ENCODE assay signal across 15 cellular contexts in the genomic region with DNA sequence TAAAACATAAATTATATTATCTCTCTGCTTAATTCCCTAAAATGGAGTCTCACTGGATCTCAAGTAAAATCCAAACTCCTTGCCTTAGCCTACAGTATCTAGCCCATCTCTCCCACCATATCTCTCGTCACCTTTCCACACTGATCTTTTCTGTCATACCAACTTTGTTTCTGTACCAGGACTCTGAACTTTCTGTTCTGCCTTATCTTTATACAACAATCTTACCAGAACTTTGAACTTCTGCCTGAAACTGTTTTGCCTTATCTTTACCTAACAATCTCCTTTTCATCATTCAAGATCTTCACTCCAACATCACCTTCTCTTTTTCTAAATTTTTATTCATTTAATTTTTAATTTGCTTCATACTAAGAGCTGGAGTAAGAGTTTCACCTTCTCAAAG.
DNase-seq lines count a peak whose midpoint lies in the region; ATAC-seq and TF ChIP-seq lines count a peak whose summit lies in the region.
"Had no signal": no experiment of that assay in that cellular context is flagged by ENCODE, and none has a peak within 500 bp of the region (broad histone marks: within the 10 kb centered on the region; RNA-seq: fewer than 3 reads in every experiment).

No MANE protein-coding gene starts in this region.

- DNase-seq in activated CD4-positive, alpha-beta T cell treated with anti-CD3 and anti-CD28 coated beads, Interleukin-2, amount 10 ng/mL, durations not matched to agents 7 days and 5 days, result no peak
- no peak for DNase-seq in activated CD4-positive, alpha-beta T cell treated with anti-CD3 and anti-CD28 coated beads for 4 hours
- peak in 1 of 3 donors; percentile 24 for DNase-seq in CD4-positive, CD25-positive, alpha-beta regulatory T cell
- DNase-seq in colonic mucosa (no peak), NCI-H82 (lab: John Stamatoyannopoulos, UW) (no peak), globus pallidus (ENCODE audit: low spot score) (no peak)
- DNase-seq: MG63; NCI-H187; NCI-H69; NK-92 treated with Interleukin-12 subunit alpha and Interleukin-12 subunit beta, amount 100 ng/mL, for 24 hours; SHP77 treated with DMSO at 0.1 percent for 48 hours had no signal

- H3K27ac Mint-ChIP-seq in activated CD4-positive, alpha-beta T cell treated with anti-CD3 and anti-CD28 coated beads, Interleukin-2, amount 10 ng/mL, durations not matched to agents 7 days and 5 days, result peak overlapping the region; percentile 89
- peak overlapping the region; percentile 1 to 15 (median 8) for H3K27ac Mint-ChIP-seq in CD4-positive, CD25-positive, alpha-beta regulatory T cell

- H3K4me3 Mint-ChIP-seq in activated CD4-positive, alpha-beta T cell treated with anti-CD3 and anti-CD28 coated beads, Interleukin-2, amount 10 ng/mL, durations not matched to agents 7 days and 5 days, result no peak overlapping the region
- H3K4me3 Mint-ChIP-seq in CD4-positive, CD25-positive, alpha-beta regulatory T cell, result peak overlapping the region in 1 of 4 donors; percentile 24

- peaks cover 16% of the 10 kb centered on the region for H3K4me1 ChIP-seq in CD4-positive, CD25-positive, alpha-beta regulatory T cell (ENCODE audit: control insufficient read depth, insufficient read depth, low read length, poor library complexity, severe bottlenecking)
- H3K4me1 ChIP-seq in colonic mucosa, result no peaks in the 10 kb centered on the region

- H3K9me3 ChIP-seq in CD4-positive, CD25-positive, alpha-beta regulatory T cell (ENCODE audit: control insufficient read depth in 2 of 2, low read length in 2 of 2), result no peaks in the 10 kb centered on the region
- H3K9me3 ChIP-seq in KOPT-K1 (ENCODE audit: insufficient read depth, low read length, poor library complexity, severe bottlenecking) (peaks cover 21% of the 10 kb centered on the region), colonic mucosa (no peaks in the 10 kb centered on the region)
- H3K9me3 ChIP-seq: MG63 had no signal

- POLR2A ChIA-PET in activated CD4-positive, alpha-beta T cell treated with anti-CD3 and anti-CD28 coated beads, Interleukin-2, amount 10 ng/mL, durations not matched to agents 7 days and 5 days (lab: Charles Lee), result no interaction called here

- peaks cover 64% of the 10 kb centered on the region for H3K36me3 Mint-ChIP-seq in activated CD4-positive, alpha-beta T cell treated with anti-CD3 and anti-CD28 coated beads, Interleukin-2, amount 10 ng/mL, durations not matched to agents 7 days and 5 days (ENCODE audit: low read depth)
- peaks cover 15% of the 10 kb centered on the region for H3K36me3 Mint-ChIP-seq in CD4-positive, CD25-positive, alpha-beta regulatory T cell

- H3K4me1 Mint-ChIP-seq in activated CD4-positive, alpha-beta T cell treated with anti-CD3 and anti-CD28 coated beads, Interleukin-2, amount 10 ng/mL, durations not matched to agents 7 days and 5 days, result peaks cover 50% of the 10 kb centered on the region
- peaks cover 24 to 36% (median 30%) of the 10 kb centered on the region in 4 donors for H3K4me1 Mint-ChIP-seq in CD4-positive, CD25-positive, alpha-beta regulatory T cell

- TF ChIP-seq CTCF in colonic mucosa (IDR thresholded peaks at IDR 0.05), result no peak

- CTCF ChIA-PET in activated CD4-positive, alpha-beta T cell treated with anti-CD3 and anti-CD28 coated beads, Interleukin-2, amount 10 ng/mL, durations not matched to agents 7 days and 5 days (lab: Charles Lee), result no interaction called here

- ATAC-seq in CD4-positive, CD25-positive, alpha-beta regulatory T cell (ENCODE audit: low read depth in 2 of 2), result no peak
- no peak for ATAC-seq in GM18517 (IDR thresholded peaks at IDR 0.05; ENCODE audit: unreplicated experiment)

- H3K27me3 Mint-ChIP-seq in activated CD4-positive, alpha-beta T cell treated with anti-CD3 and anti-CD28 coated beads, Interleukin-2, amount 10 ng/mL, durations not matched to agents 7 days and 5 days, result no peaks in the 10 kb centered on the region
- H3K27me3 Mint-ChIP-seq in CD4-positive, CD25-positive, alpha-beta regulatory T cell, result peaks cover 2% of the 10 kb centered on the region

- intact Hi-C loops in colonic mucosa (cut with DNase I), result no loop called here

- no peak overlapping the region for H3K4me3 ChIP-seq in CD4-positive, CD25-positive, alpha-beta regulatory T cell (ENCODE audit: low read depth, low read length)
- no peak overlapping the region for H3K4me3 ChIP-seq in colonic mucosa
- H3K4me3 ChIP-seq: BLaER1 treated with 17β-estradiol and CSF1 and Interleukin-3, amounts not matched to agents 10 nM and 100 nM; MG63 had no signal

- H3K9me3 Mint-ChIP-seq in activated CD4-positive, alpha-beta T cell treated with anti-CD3 and anti-CD28 coated beads, Interleukin-2, amount 10 ng/mL, durations not matched to agents 7 days and 5 days, result peaks cover 13% of the 10 kb centered on the region
- H3K9me3 Mint-ChIP-seq in CD4-positive, CD25-positive, alpha-beta regulatory T cell, result peaks cover 0 to 4% (median 1%) of the 10 kb centered on the region in 7 donors

- H3K27me3 ChIP-seq in CD4-positive, CD25-positive, alpha-beta regulatory T cell (ENCODE audit: control insufficient read depth, insufficient read depth, low read length), result no peaks in the 10 kb centered on the region
- no peaks in the 10 kb centered on the region for H3K27me3 ChIP-seq in colonic mucosa
- H3K27me3 ChIP-seq: BLaER1 treated with 17β-estradiol and CSF1 and Interleukin-3, amounts not matched to agents 10 nM and 100 nM; MG63 had no signal

- no peaks in the 10 kb centered on the region for H3K36me3 ChIP-seq in CD4-positive, CD25-positive, alpha-beta regulatory T cell (ENCODE audit: control insufficient read depth, insufficient read depth, low read length)
- H3K36me3 ChIP-seq in KOPT-K1 (ENCODE audit: insufficient read depth, low read length), result peaks cover 47% of the 10 kb centered on the region
- no peaks in the 10 kb centered on the region for H3K36me3 ChIP-seq in colonic mucosa

- H3K9ac ChIP-seq in colonic mucosa (ENCODE audit: low read depth in 2 of 2, low read length in 2 of 2), result no peak overlapping the region
- H3K9ac ChIP-seq: BLaER1 treated with 17β-estradiol and CSF1 and Interleukin-3, amounts not matched to agents 10 nM and 100 nM; KMS-11 had no signal

- H3K27ac ChIP-seq in CD4-positive, CD25-positive, alpha-beta regulatory T cell (ENCODE audit: insufficient read depth, low read length, poor library complexity, severe bottlenecking), result no peak overlapping the region
- H3K27ac ChIP-seq in KOPT-K1 (ENCODE audit: low read depth, low read length, poor library complexity, severe bottlenecking), result peak overlapping the region; percentile 98
- H3K27ac ChIP-seq in colonic mucosa, result peak overlapping the region; percentile 46
- H3K27ac ChIP-seq: BLaER1 treated with 17β-estradiol and CSF1 and Interleukin-3, amounts not matched to agents 10 nM and 100 nM; KMS-11 had no signal
